In genomic region chr9:35828716-35829083, GRCh38 we compare ENCODE assay signal across 8 cellular contexts. TPM values are rescaled to one million over a fixed set of nuclear protein-coding genes. Genes with fewer than 3 reads are reported as not detected.
DNase-seq lines count a peak whose midpoint lies in the region; ATAC-seq, FAIRE-seq and TF ChIP-seq lines count a peak whose summit lies in the region.

FAM221B (minus strand) TSS chr9:35828732; CDS start chr9:35826161, 2,571 bp downstream.

- H3K9me3 Mint-ChIP-seq in activated naive CD8-positive, alpha-beta T cell treated with anti-CD3 and anti-CD28 coated beads, Interleukin-2, amount 10 ng/mL, durations not matched to agents 7 days and 5 days = no peaks in the 10 kb centered on the region

- H3K4me3 Mint-ChIP-seq in activated naive CD8-positive, alpha-beta T cell treated with anti-CD3 and anti-CD28 coated beads, Interleukin-2, amount 10 ng/mL, durations not matched to agents 7 days and 5 days = peak within 1 kb of the TSS; percentile 96

- H3K27me3 ChIP-seq in IMR-90 (ENCODE audit: control insufficient read depth, insufficient read depth, low read length) (no peaks in the 10 kb centered on the region), keratinocyte (ENCODE audit: control insufficient read depth, extremely low read depth, insufficient read depth, low read length) (no peaks in the 10 kb centered on the region)

- peaks cover 22% of the 10 kb centered on the region for H3K4me1 Mint-ChIP-seq in activated naive CD8-positive, alpha-beta T cell treated with anti-CD3 and anti-CD28 coated beads, Interleukin-2, amount 10 ng/mL, durations not matched to agents 7 days and 5 days

- peak within 1 kb of the TSS; percentile 97; the same call in 2 of the 3 replicates for H2BK15ac ChIP-seq in IMR-90 (ENCODE audit: low read depth, low read length)

- H3K36me3 ChIP-seq in IMR-90 (ENCODE audit: control insufficient read depth, insufficient read depth, low read length) = no peaks in the 10 kb centered on the region
- H3K36me3 ChIP-seq in keratinocyte (ENCODE audit: control insufficient read depth in 2 of 2, extremely low read depth in 1 of 2, insufficient read depth in 2 of 2, low read length in 2 of 2) = no peaks in the 10 kb centered on the region

- no peaks in the 10 kb centered on the region for H3K9me3 ChIP-seq in IMR-90 (ENCODE audit: control insufficient read depth, insufficient read depth, low read length)
- H3K9me3 ChIP-seq in keratinocyte (ENCODE audit: control insufficient read depth, low read depth, low read length) = no peaks in the 10 kb centered on the region

- peaks cover 5% of the 10 kb centered on the region for H3K27me3 Mint-ChIP-seq in activated naive CD8-positive, alpha-beta T cell treated with anti-CD3 and anti-CD28 coated beads, Interleukin-2, amount 10 ng/mL, durations not matched to agents 7 days and 5 days

- peak; percentile 29 for DNase-seq in GM13977 (ENCODE audit: low spot score)
- DNase-seq in IMR-90 = no peak
- DNase-seq in activated naive CD8-positive, alpha-beta T cell treated with anti-CD3 and anti-CD28 coated beads, Interleukin-2, amount 10 ng/mL, durations not matched to agents 7 days and 5 days = no peak
- no peak for DNase-seq in keratinocyte (ENCODE audit: low read depth, low spot score)
- DNase-seq in stimulated activated CD8-positive, alpha-beta memory T cell treated with anti-CD3 and anti-CD28 coated beads, Interleukin-4, amount 100 ng/mL, for 48 hours = peak; percentile 56
- no peak for DNase-seq in HuH-7 (ENCODE audit: low spot score)
- DNase-seq in DMS153 (lab: John Stamatoyannopoulos, UW) = no peak

- H4K91ac ChIP-seq in IMR-90 (ENCODE audit: insufficient read depth, low read depth, low read length) = peak within 1 kb of the TSS; percentile 77

- POLR2A ChIA-PET in IMR-90 (lab: Charles Lee; ENCODE audit: unreplicated experiment) = interaction anchor here (0.6 kb wide), 1 partner anchor 1681 kb away, joined by 25 read pairs; no protein-coding TSS in a partner anchor
- POLR2A ChIA-PET in activated naive CD8-positive, alpha-beta T cell treated with anti-CD3 and anti-CD28 coated beads, Interleukin-2, amount 10 ng/mL, durations not matched to agents 7 days and 5 days (lab: Charles Lee) = interaction anchor here (0.6 to 1.5 kb wide), 5 partner anchors 15 to 225 kb away, joined by 3 to 8 read pairs (median 5); partner anchors contain the start of genes HINT2 and SPAG8

- peak within 1 kb of the TSS; percentile 84 for H3K4ac ChIP-seq in IMR-90 (ENCODE audit: low read depth, low read length)

- peaks cover 2 to 18% of the 10 kb centered on the region in 2 experiments; a peak in 3 of 4 replicates for H3K79me1 ChIP-seq in IMR-90 (ENCODE audit: low read depth in 1 of 2, low read length in 2 of 2)

- H3K4me2 ChIP-seq in IMR-90 (ENCODE audit: low read depth, low read length) (peak within 1 kb of the TSS; percentile 100), keratinocyte (ENCODE audit: control insufficient read depth, extremely low read depth, insufficient read depth, low read depth, low read length) (peak within 1 kb of the TSS; percentile 92)

- peak within 1 kb of the TSS; percentile 79 for H3K18ac ChIP-seq in IMR-90 (ENCODE audit: low read depth, low read length)

- peak within 1 kb of the TSS; percentile 63 for H2AK9ac ChIP-seq in IMR-90 (replicated peaks; ENCODE audit: low read depth, low read length, poor library complexity)

- TF ChIP-seq POLR2A in IMR-90 (IDR thresholded peaks at IDR 0.05; ENCODE audit: low read depth, low read length) = no peak

- H4K20me1 ChIP-seq in IMR-90 (ENCODE audit: insufficient read depth, low read length) (no peaks in the 10 kb centered on the region), keratinocyte (ENCODE audit: control insufficient read depth, extremely low read depth, insufficient read depth, low read length) (no peaks in the 10 kb centered on the region)

- dilution Hi-C loops in IMR-90 (cut with HindIII; ENCODE audit: low sequenced_read_pairs, unreplicated experiment) = no loop called here
- dilution Hi-C loops in keratinocyte (cut with MboI; ENCODE audit: extremely low pct_ligation_motif_present, low sequenced_read_pairs) = no loop called here

- H3K9ac ChIP-seq in IMR-90 (ENCODE audit: low read depth, low read length) = peak within 1 kb of the TSS; percentile 97
- H3K9ac ChIP-seq in keratinocyte (ENCODE audit: control insufficient read depth, extremely low read depth, insufficient read depth, low read length) = peak within 1 kb of the TSS; percentile 78

- TF ChIP-seq RAD21 in IMR-90 (IDR thresholded peaks at IDR 0.05; ENCODE audit: low read length) = no peak

- H4K8ac ChIP-seq in IMR-90 (ENCODE audit: low read depth in 2 of 2, low read length in 2 of 2) = peak within 1 kb of the TSS; percentile 93 to 97

- TF ChIP-seq CTCF in GM13977 (IDR thresholded peaks at IDR 0.05; ENCODE audit: extremely low read depth, insufficient read depth, missing control alignments) (no peak), IMR-90 (conservative IDR thresholded peaks at IDR 0.05; ENCODE audit: low read depth, low read length) (no peak), keratinocyte (optimal IDR thresholded peaks at IDR 0.05 in 1 of 3, IDR thresholded peaks at IDR 0.05 in 1 of 3, conservative IDR thresholded peaks at IDR 0.05 in 1 of 3; ENCODE audit: extremely low read depth in 1 of 3, insufficient read depth in 2 of 3, low read length in 3 of 3) (no peak)

- H2AFZ ChIP-seq in IMR-90 (replicated peaks; ENCODE audit: low read length, poor library complexity) (peak within 1 kb of the TSS; percentile 99), keratinocyte (ENCODE audit: control insufficient read depth, low read length) (peak within 1 kb of the TSS; percentile 98)

- H3K27ac Mint-ChIP-seq in activated naive CD8-positive, alpha-beta T cell treated with anti-CD3 and anti-CD28 coated beads, Interleukin-2, amount 10 ng/mL, durations not matched to agents 7 days and 5 days = peak within 1 kb of the TSS; percentile 87

- intact Hi-C loops in IMR-90 (cut with micrococcal nuclease) = loop anchor here (2.0 to 10.0 kb wide), 2 partner anchors 16 to 196 kb away; no protein-coding TSS in a partner anchor

- H4K5ac ChIP-seq in IMR-90 (ENCODE audit: low read depth, low read length) = peak within 1 kb of the TSS; percentile 99

- WGBS in IMR-90 (ENCODE audit: extremely low coverage in 2 of 2, insufficient read length in 1 of 2), 2 experiments = 0% methylated on average over 5 of the region's 21 CpGs; no CpG with 5 or more reads in 1 of the 2 experiments

- in situ Hi-C loops in GM13977 (cut with MboI; ENCODE audit: low pct_unique_long_range_greater_than_20kb, low sequenced_read_pairs, unreplicated experiment) = loop anchor here (10.0 kb wide), 1 partner anchor 56 kb away; no protein-coding TSS in a partner anchor
- in situ Hi-C loops in IMR-90 (cut with MboI; ENCODE audit: low sequenced_read_pairs) = no loop called here

- H2BK5ac ChIP-seq in IMR-90 (ENCODE audit: low read depth, low read length, poor library complexity, severe bottlenecking) = peak within 1 kb of the TSS; percentile 73

- H3K14ac ChIP-seq in IMR-90 (replicated peaks; ENCODE audit: low read depth, low read length) = peak within 1 kb of the TSS; percentile 92

- H3K36me3 Mint-ChIP-seq in activated naive CD8-positive, alpha-beta T cell treated with anti-CD3 and anti-CD28 coated beads, Interleukin-2, amount 10 ng/mL, durations not matched to agents 7 days and 5 days = no peaks in the 10 kb centered on the region

- peaks cover 17% of the 10 kb centered on the region for H3K9me1 ChIP-seq in IMR-90 (ENCODE audit: insufficient read depth, low read length)
- H3K9me1 ChIP-seq in keratinocyte (ENCODE audit: control insufficient read depth, extremely low read depth, insufficient read depth, low read length) = no peaks in the 10 kb centered on the region

- H3K23ac ChIP-seq in IMR-90 (ENCODE audit: low read depth, low read length) = peak within 1 kb of the TSS; percentile 91

- CTCF ChIA-PET in IMR-90 (lab: Yijun Ruan, JAX) = interaction anchor here (1.0 kb wide), 2 partner anchors 54 to 83 kb away, joined by 3 read pairs; no protein-coding TSS in a partner anchor

- H3K4me3 ChIP-seq in IMR-90 (ENCODE audit: insufficient read depth, low read depth, low read length) (peak within 1 kb of the TSS; percentile 91), keratinocyte (ENCODE audit: control insufficient read depth in 2 of 3, extremely low read depth in 1 of 3, insufficient read depth in 2 of 3, low read depth in 1 of 3, low read length in 3 of 3) (peak within 1 kb of the TSS; percentile 53 to 84 (median 79))

- H2BK20ac ChIP-seq in IMR-90 (ENCODE audit: low read depth, low read length) = 0 out of 2 replicates have a peak within 1 kb of the TSS, but pooled peaks have one; percentile 16

- no peaks in the 10 kb centered on the region for H3K79me2 ChIP-seq in keratinocyte (ENCODE audit: control insufficient read depth, insufficient read depth, low read length)

- no peak for FAIRE-seq in keratinocyte (lab: Jason Lieb, UNC)

- H3K27ac ChIP-seq in IMR-90 (ENCODE audit: insufficient read depth, low read length) = peak within 1 kb of the TSS; percentile 85
- peak within 1 kb of the TSS; percentile 47 for H3K27ac ChIP-seq in keratinocyte (ENCODE audit: control insufficient read depth, insufficient read depth, low read length)

- peak within 1 kb of the TSS; percentile 38 for H2BK120ac ChIP-seq in IMR-90 (ENCODE audit: low read depth, low read length)

- BruUV-seq in IMR-90 (replicated peaks; lab: Mats Ljungman, UMichigan) = no TSS peak

- H2AK5ac ChIP-seq in IMR-90 (ENCODE audit: low read depth, low read length) = peak within 1 kb of the TSS; percentile 71

- H3K4me1 ChIP-seq in IMR-90 (ENCODE audit: control insufficient read depth, insufficient read depth, low read length) (peaks cover 8% of the 10 kb centered on the region), keratinocyte (ENCODE audit: control insufficient read depth, extremely low read depth, insufficient read depth, low read length) (peaks cover 21% of the 10 kb centered on the region)

- no peak for ATAC-seq in IMR-90 (ENCODE audit: low read depth)
- ATAC-seq in activated naive CD8-positive, alpha-beta T cell treated with anti-CD3 and anti-CD28 coated beads, Interleukin-2, amount 10 ng/mL, durations not matched to agents 7 days and 5 days (ENCODE audit: low read depth) = no peak
- no peak for ATAC-seq in HG03460 (IDR thresholded peaks at IDR 0.05; ENCODE audit: unreplicated experiment)

- H3K56ac ChIP-seq in IMR-90 (ENCODE audit: extremely low read depth, insufficient read depth, low read length) = peak within 1 kb of the TSS; percentile 56

RNA-seq across cellular contexts. Expression of gene FAM221B, which starts in this region (rescaled TPM):
- not detected in 2 replicates for total RNA-seq in IMR-90 (2012; rRNA removed)
- polyA plus RNA-seq in IMR-90 (2012; rRNA removed) = not detected in 2 replicates
- polyA plus RNA-seq in IMR-90 (2012; cell fraction: cytosol; rRNA removed) = not detected in 2 replicates
- polyA plus RNA-seq in IMR-90 (2012; cell fraction: nucleus; rRNA removed; ENCODE audit: low replicate concordance) = not detected in 2 replicates
- not detected for total RNA-seq in activated naive CD8-positive, alpha-beta T cell treated with anti-CD3 and anti-CD28 coated beads, Interleukin-2, amount 10 ng/mL, durations not matched to agents 7 days and 5 days
- polyA plus RNA-seq in keratinocyte = not detected in 3 replicates
- polyA plus RNA-seq in keratinocyte (2011; ENCODE audit: low read depth) = not detected
- polyA plus RNA-seq in keratinocyte (2011; cell fraction: cytosol; rRNA removed) = not detected in 2 replicates
- polyA plus RNA-seq in keratinocyte (2011; cell fraction: nucleus; rRNA removed) = not detected in 2 replicates
- not detected in 2 replicates for polyA plus RNA-seq in keratinocyte (2012; ENCODE audit: low replicate concordance)
- polyA minus RNA-seq in keratinocyte = not detected in 3 replicates
- not detected for polyA minus RNA-seq in keratinocyte (2011; cell fraction: cytosol; rRNA and poly(A)+ RNA removed)
- polyA minus RNA-seq in keratinocyte (2011; cell fraction: nucleus; rRNA and poly(A)+ RNA removed) = not detected in 2 replicates

Comparison
In these comparisons a context has a peak if more than half of its experiments do, and no peak if none do; other contexts are left out.
1. DNase-seq: peak in GM13977 (single experiment) and stimulated activated CD8-positive, alpha-beta memory T cell treated with anti-CD3 and anti-CD28 coated beads, Interleukin-4, amount 100 ng/mL, for 48 hours (single experiment); none in IMR-90 (single experiment), activated naive CD8-positive, alpha-beta T cell treated with anti-CD3 and anti-CD28 coated beads, Interleukin-2, amount 10 ng/mL, durations not matched to agents 7 days and 5 days (single experiment), keratinocyte (single experiment), HuH-7 (single experiment) and DMS153 (single experiment).